Comparison of ENCODE assay signal across 8 cellular contexts in genomic region chr7:80135306-80136104, GRCh38. TPM values are rescaled to one million over a fixed set of nuclear protein-coding genes. Genes with fewer than 3 reads are reported as not detected.
A peak's percentile ranks its signal among the peaks of the same experiment; 100 is the strongest.
DNase-seq lines count a peak whose midpoint lies in the region; ATAC-seq lines count a peak whose summit lies in the region.

No MANE protein-coding gene starts in this region.

- H3K9me3 ChIP-seq in endocrine pancreas (ENCODE audit: control insufficient read depth, low read length), result no peaks in the 10 kb centered on the region

- H3K9me3 Mint-ChIP-seq in T-helper 1 cell treated with Interleukin-12 subunit alpha and Interleukin-12 subunit beta and Interleukin-4 antibody, amounts not matched to agents 30 μg/mL and 1 μg/mL, for 36 hours, result no peaks in the 10 kb centered on the region
- no peaks in the 10 kb centered on the region for H3K9me3 Mint-ChIP-seq in stimulated activated naive CD8-positive, alpha-beta T cell treated with anti-CD3 and anti-CD28 coated beads, Interleukin-15, Interleukin-2, amounts not matched to agents 100 ng/mL and 50 ng/mL, for 24 hours

- H3K9ac ChIP-seq in endocrine pancreas (ENCODE audit: control insufficient read depth, insufficient read depth, low read length), result peak overlapping the region; percentile 96

- peaks cover 2% of the 10 kb centered on the region for H3K36me3 Mint-ChIP-seq in T-helper 1 cell treated with Interleukin-12 subunit alpha and Interleukin-12 subunit beta and Interleukin-4 antibody, amounts not matched to agents 30 μg/mL and 1 μg/mL, for 36 hours (ENCODE audit: low read depth)
- no peaks in the 10 kb centered on the region for H3K36me3 Mint-ChIP-seq in stimulated activated naive CD8-positive, alpha-beta T cell treated with anti-CD3 and anti-CD28 coated beads, Interleukin-15, Interleukin-2, amounts not matched to agents 100 ng/mL and 50 ng/mL, for 24 hours (ENCODE audit: low read depth)

- H3K27me3 ChIP-seq in endocrine pancreas (ENCODE audit: control insufficient read depth, insufficient read depth, low read length), result no peaks in the 10 kb centered on the region

- H3K4me3 Mint-ChIP-seq in T-helper 1 cell treated with Interleukin-12 subunit alpha and Interleukin-12 subunit beta and Interleukin-4 antibody, amounts not matched to agents 30 μg/mL and 1 μg/mL, for 36 hours, result peak overlapping the region; percentile 66
- peak overlapping the region; percentile 86 for H3K4me3 Mint-ChIP-seq in stimulated activated naive CD8-positive, alpha-beta T cell treated with anti-CD3 and anti-CD28 coated beads, Interleukin-15, Interleukin-2, amounts not matched to agents 100 ng/mL and 50 ng/mL, for 24 hours

- H3K27ac Mint-ChIP-seq in T-helper 1 cell treated with Interleukin-12 subunit alpha and Interleukin-12 subunit beta and Interleukin-4 antibody, amounts not matched to agents 30 μg/mL and 1 μg/mL, for 36 hours, result no peak overlapping the region
- peak overlapping the region; percentile 92 for H3K27ac Mint-ChIP-seq in stimulated activated naive CD8-positive, alpha-beta T cell treated with anti-CD3 and anti-CD28 coated beads, Interleukin-15, Interleukin-2, amounts not matched to agents 100 ng/mL and 50 ng/mL, for 24 hours

- peaks cover 16% of the 10 kb centered on the region for H3K4me1 Mint-ChIP-seq in T-helper 1 cell treated with Interleukin-12 subunit alpha and Interleukin-12 subunit beta and Interleukin-4 antibody, amounts not matched to agents 30 μg/mL and 1 μg/mL, for 36 hours (ENCODE audit: low read depth)
- H3K4me1 Mint-ChIP-seq in stimulated activated naive CD8-positive, alpha-beta T cell treated with anti-CD3 and anti-CD28 coated beads, Interleukin-15, Interleukin-2, amounts not matched to agents 100 ng/mL and 50 ng/mL, for 24 hours (ENCODE audit: low read depth), result peaks cover 31% of the 10 kb centered on the region

- H3K36me3 ChIP-seq in endocrine pancreas (ENCODE audit: control insufficient read depth, insufficient read depth, low read length), result no peaks in the 10 kb centered on the region

- peaks cover 68% of the 10 kb centered on the region for H3K27me3 Mint-ChIP-seq in T-helper 1 cell treated with Interleukin-12 subunit alpha and Interleukin-12 subunit beta and Interleukin-4 antibody, amounts not matched to agents 30 μg/mL and 1 μg/mL, for 36 hours (ENCODE audit: low read depth)
- H3K27me3 Mint-ChIP-seq in stimulated activated naive CD8-positive, alpha-beta T cell treated with anti-CD3 and anti-CD28 coated beads, Interleukin-15, Interleukin-2, amounts not matched to agents 100 ng/mL and 50 ng/mL, for 24 hours, result peaks cover 66% of the 10 kb centered on the region

- DNase-seq in NCI-H1694 treated with DMSO at 0.1 percent for 48 hours (lab: John Stamatoyannopoulos, UW) (peak; percentile 39), NCI-H1694 (lab: John Stamatoyannopoulos, UW) (no peak), lung microvascular endothelial cell (ENCODE audit: low read depth in 2 of 2) (peak; percentile 32 to 43)

- H3K4me1 ChIP-seq in endocrine pancreas (ENCODE audit: control insufficient read depth, insufficient read depth, low read length), result peaks cover 13% of the 10 kb centered on the region

- ATAC-seq in HG03342 (IDR thresholded peaks at IDR 0.05; ENCODE audit: unreplicated experiment) (peak; percentile 14), HG03442 (IDR thresholded peaks at IDR 0.05; ENCODE audit: unreplicated experiment) (no peak)

- peak overlapping the region; percentile 95 for H3K4me3 ChIP-seq in endocrine pancreas (ENCODE audit: control insufficient read depth, insufficient read depth, low read length)

RNA-seq across cellular contexts. Expression of gene GNAI1, which starts 0.9 kb away (rescaled TPM):
- total RNA-seq in lung microvascular endothelial cell, result 13.9 and 16.1 TPM in 2 replicates
